21 cellular contexts compared by ENCODE assay signal in genomic region chr2:221388891-221389290, GRCh38.
"Had no signal": no experiment of that assay in that cellular context is flagged by ENCODE, and none has a peak within 500 bp of the region (broad histone marks: within the 10 kb centered on the region; RNA-seq: fewer than 3 reads in every experiment).

No MANE protein-coding gene starts in this region.

- H3K27ac ChIP-seq: hepatocyte, left lung, testis, vagina had no signal

- H3K4me1 ChIP-seq: left lung, testis, vagina had no signal

- DNase-seq: activated CD4-positive, alpha-beta memory T cell treated with anti-CD3 and anti-CD28 coated beads for 36 hours; activated CD4-positive, alpha-beta T cell treated with anti-CD3 and anti-CD28 coated beads for 4 hours; activated CD4-positive, CD25-positive, alpha-beta regulatory T cell; activated naive CD4-positive, alpha-beta T cell treated with Interleukin-2 at 50 U/mL for 16 hours; activated naive CD8-positive, alpha-beta T cell treated with anti-CD3 and anti-CD28 coated beads for 36 hours; activated T-cell treated with anti-CD3 and anti-CD28 coated beads, Interleukin-2, amount 50 U/mL, for 48 hours; effector CD4-positive, alpha-beta T cell; erythroblast; foreskin fibroblast; glutamatergic neuron; kidney glomerular epithelial cell; left lung; midbrain; natural killer cell; retina; stimulated activated CD4-positive, alpha-beta T cell treated with anti-CD3 and anti-CD28 coated beads, Interleukin-2, amount 100 ng/mL, for 48 hours; stimulated activated naive CD4-positive, alpha-beta T cell; testis had no signal

- H3K9me3 ChIP-seq: left lung, testis, vagina had no signal

- H3K27me3 ChIP-seq: hepatocyte, left lung, testis, vagina had no signal

- H3K4me3 ChIP-seq: hepatocyte, left lung, lung, testis, vagina had no signal

- H3K36me3 ChIP-seq: left lung, vagina had no signal
